Comparison of ENCODE assay signal across 1 cellular context in genomic region chr19:9935409-9936062, GRCh38.
A peak's percentile ranks its signal among the peaks of the same experiment; 100 is the strongest.
TF ChIP-seq lines count a peak whose summit lies in the region.

No MANE protein-coding gene starts in this region.

TF ChIP-seq in HEK293, 187 proteins besides CTCF, POLR2A, EP300 and RAD21 (continued from another document and continues in another):
- TF ChIP-seq GLI4 (tag by site-specific recombination; IDR thresholded peaks at IDR 0.05) (no peak), ZNF169 (tag by site-specific recombination; IDR thresholded peaks at IDR 0.05) (no peak), ZNF677 (tag by site-specific recombination; IDR thresholded peaks at IDR 0.05) (no peak), ZNF132 (tag by site-specific recombination; IDR thresholded peaks at IDR 0.05; ENCODE audit: borderline replicate concordance) (no peak), ZNF639 (tag by site-specific recombination; IDR thresholded peaks at IDR 0.05) (no peak), ZNF555 (tag by site-specific recombination; conservative IDR thresholded peaks at IDR 0.05) (no peak), ZNF792 (tag by site-specific recombination; IDR thresholded peaks at IDR 0.05) (no peak), ZBTB1 (tag by site-specific recombination; IDR thresholded peaks at IDR 0.05) (no peak), ZNF37A (tag by site-specific recombination; IDR thresholded peaks at IDR 0.05) (no peak), ZBTB7A (tag by site-specific recombination; IDR thresholded peaks at IDR 0.05; ENCODE audit: low read depth) (peak; percentile 77; the same call in 1 of the 2 replicates), TRIM28 (IDR thresholded peaks at IDR 0.05; ENCODE audit: borderline replicate concordance, low read length) (no peak), PRDM6 (tag by site-specific recombination; IDR thresholded peaks at IDR 0.05) (no peak), ZNF2 (tag by site-specific recombination; IDR thresholded peaks at IDR 0.05) (0 out of 2 replicates have a peak, but pooled peaks have one; percentile 33), PBX3 (CRISPR knock-in tag; IDR thresholded peaks at IDR 0.05) (no peak), ZNF654 (tag by site-specific recombination; IDR thresholded peaks at IDR 0.05; ENCODE audit: low read depth) (no peak), ZNF366 (tag by site-specific recombination; conservative IDR thresholded peaks at IDR 0.05) (no peak), ZFP69B (tag by site-specific recombination; IDR thresholded peaks at IDR 0.05) (no peak), ZNF155 (tag by site-specific recombination; IDR thresholded peaks at IDR 0.05) (no peak), ZNF610 (tag by site-specific recombination; IDR thresholded peaks at IDR 0.05; ENCODE audit: borderline replicate concordance) (no peak), ZNF600 (tag by site-specific recombination; IDR thresholded peaks at IDR 0.05) (no peak), ZNF184 (tag by site-specific recombination; IDR thresholded peaks at IDR 0.05) (no peak), ZNF645 (tag by site-specific recombination; IDR thresholded peaks at IDR 0.05) (no peak), ZNF529 (tag by site-specific recombination; IDR thresholded peaks at IDR 0.05; ENCODE audit: insufficient replicate concordance) (no peak), ZNF148 (tag by site-specific recombination; IDR thresholded peaks at IDR 0.05; ENCODE audit: borderline replicate concordance) (no peak), ZBTB48 (tag by site-specific recombination; IDR thresholded peaks at IDR 0.05) (no peak), ZNF544 (tag by site-specific recombination; IDR thresholded peaks at IDR 0.05) (no peak), ZBTB26 (tag by site-specific recombination; optimal IDR thresholded peaks at IDR 0.05) (peak; percentile 35), ZNF416 (tag by site-specific recombination; IDR thresholded peaks at IDR 0.05) (no peak), ZNF19 (tag by site-specific recombination; IDR thresholded peaks at IDR 0.05; ENCODE audit: low read depth) (no peak), ZNF530 (tag by site-specific recombination; IDR thresholded peaks at IDR 0.05; ENCODE audit: low read depth) (no peak), GLI2 (tag by site-specific recombination; IDR thresholded peaks at IDR 0.05; ENCODE audit: borderline replicate concordance, low read depth) (no peak), ZNF76 (tag by site-specific recombination; IDR thresholded peaks at IDR 0.05; ENCODE audit: borderline replicate concordance, low read depth) (no peak), ZBTB44 (tag by site-specific recombination; IDR thresholded peaks at IDR 0.05) (no peak), ZSCAN23 (tag by site-specific recombination; IDR thresholded peaks at IDR 0.05) (no peak), ZNF785 (tag by site-specific recombination; IDR thresholded peaks at IDR 0.05) (no peak), ZNF48 (tag by site-specific recombination; IDR thresholded peaks at IDR 0.05) (no peak), ZSCAN16 (tag by site-specific recombination; IDR thresholded peaks at IDR 0.05) (no peak), AEBP2 (tag by site-specific recombination; IDR thresholded peaks at IDR 0.05; ENCODE audit: borderline replicate concordance) (no peak), ZNF473 (tag by site-specific recombination; IDR thresholded peaks at IDR 0.05) (no peak; the same call in 1 of the 2 replicates), ZNF768 (tag by site-specific recombination; IDR thresholded peaks at IDR 0.05) (no peak), ZNF24 (tag by site-specific recombination; IDR thresholded peaks at IDR 0.05) (no peak), ZNF626 (tag by site-specific recombination; IDR thresholded peaks at IDR 0.05) (no peak), ZNF510 (tag by site-specific recombination; IDR thresholded peaks at IDR 0.05; ENCODE audit: insufficient replicate concordance) (no peak), ZNF692 (tag by site-specific recombination; IDR thresholded peaks at IDR 0.05) (no peak), BCL11A (tag by site-specific recombination; IDR thresholded peaks at IDR 0.05; ENCODE audit: low read depth) (no peak), ZNF350 (tag by site-specific recombination; IDR thresholded peaks at IDR 0.05) (no peak), ZBTB17 (tag by site-specific recombination; IDR thresholded peaks at IDR 0.05) (no peak), KLF10 (tag by site-specific recombination; IDR thresholded peaks at IDR 0.05) (no peak), ZNF621 (tag by site-specific recombination; IDR thresholded peaks at IDR 0.05) (no peak), ZNF561 (tag by site-specific recombination; IDR thresholded peaks at IDR 0.05; ENCODE audit: borderline replicate concordance) (no peak), ZNF23 (tag by site-specific recombination; IDR thresholded peaks at IDR 0.05; ENCODE audit: borderline replicate concordance) (no peak), ZBTB8A (tag by site-specific recombination; IDR thresholded peaks at IDR 0.05) (peak; percentile 57), ZNF311 (tag by site-specific recombination; IDR thresholded peaks at IDR 0.05; ENCODE audit: borderline replicate concordance) (no peak), ZNF202 (tag by site-specific recombination; IDR thresholded peaks at IDR 0.05; ENCODE audit: borderline replicate concordance) (no peak), ZNF280D (tag by site-specific recombination; IDR thresholded peaks at IDR 0.05) (no peak)
